ENCODE assay signal across 19 cellular contexts in genomic region chr2:209340522-209340921, GRCh38.
"Had no signal": no experiment of that assay in that cellular context is flagged by ENCODE, and none has a peak within 500 bp of the region (broad histone marks: within the 10 kb centered on the region; RNA-seq: fewer than 3 reads in every experiment).

No MANE protein-coding gene starts in this region.

- ATAC-seq: mucosa of descending colon; naive thymus-derived CD8-positive, alpha-beta T cell; stimulated activated naive B cell treated with anti-CD40 and anti-IgM and Interleukin-4, amounts not matched to agents 10 μg/mL and 1 μg/mL and 100 μg/mL, for 72 hours; stimulated activated naive CD8-positive, alpha-beta T cell treated with anti-CD3 and anti-CD28 coated beads, Interleukin-15, amount 100 ng/mL, for 72 hours had no signal

- H3K27ac ChIP-seq: epithelial cell of prostate, esophagus squamous epithelium, neutrophil, sigmoid colon, skin epidermis, thoracic aorta had no signal

- H3K36me3 ChIP-seq: esophagus squamous epithelium, neutrophil, sigmoid colon, thoracic aorta had no signal

- H3K9me3 ChIP-seq: esophagus squamous epithelium, mucosa of descending colon, neutrophil, sigmoid colon, thoracic aorta had no signal

- FAIRE-seq: endometrium had no signal

- H3K4me3 ChIP-seq: esophagus squamous epithelium, mucosa of descending colon, sigmoid colon, skin epidermis, thoracic aorta had no signal

- H3K4me1 ChIP-seq: esophagus squamous epithelium, sigmoid colon had no signal

- H3K27me3 ChIP-seq: esophagus squamous epithelium, neutrophil, sigmoid colon had no signal

- DNase-seq: effector memory CD4-positive, alpha-beta T cell; esophagus squamous epithelium; foreskin fibroblast; immature natural killer cell; mucosa of descending colon; naive thymus-derived CD8-positive, alpha-beta T cell; posterior cingulate gyrus; sigmoid colon; stimulated activated CD4-positive, alpha-beta T cell treated with anti-CD3 and anti-CD28 coated beads, Interleukin-2, amount 100 ng/mL, for 24 hours; stimulated activated CD4-positive, alpha-beta T cell treated with anti-CD3 and anti-CD28 coated beads, Interleukin-4, amount 100 ng/mL, for 4 hours; stimulated activated naive B cell treated with anti-CD40 and anti-IgM and Interleukin-4, amounts not matched to agents 10 μg/mL and 1 μg/mL and 100 μg/mL, for 72 hours; stimulated activated naive CD8-positive, alpha-beta T cell treated with anti-CD3 and anti-CD28 coated beads, Interleukin-15, amount 100 ng/mL, for 72 hours; substantia nigra; trophoblast cell had no signal
